Comparison of ENCODE assay signal across 10 cellular contexts in genomic region chr1:84145051-84145450, GRCh38. TPM values are rescaled to one million over a fixed set of nuclear protein-coding genes. Genes with fewer than 3 reads are reported as not detected.
DNase-seq lines count a peak whose midpoint lies in the region; ATAC-seq and TF ChIP-seq lines count a peak whose summit lies in the region.
"Had no signal": no experiment of that assay in that cellular context is flagged by ENCODE, and none has a peak within 500 bp of the region (broad histone marks: within the 10 kb centered on the region; RNA-seq: fewer than 3 reads in every experiment).

No MANE protein-coding gene starts in this region.

- peak overlapping the region; percentile 96 for H3K27ac Mint-ChIP-seq in activated naive CD8-positive, alpha-beta T cell treated with anti-CD3 and anti-CD28 coated beads for 36 hours

- H3K4me1 ChIP-seq in mucosa of rectum (ENCODE audit: control insufficient read depth in 2 of 2, insufficient read depth in 2 of 2, low read length in 2 of 2) = peaks cover 0 to 11% of the 10 kb centered on the region in 2 donors
- H3K4me1 ChIP-seq in gastrocnemius medialis = no peaks in the 10 kb centered on the region

- no peak for TF ChIP-seq POLR2A in gastrocnemius medialis (IDR thresholded peaks at IDR 0.05)

- H3K27me3 Mint-ChIP-seq in activated naive CD8-positive, alpha-beta T cell treated with anti-CD3 and anti-CD28 coated beads for 36 hours = no peaks in the 10 kb centered on the region

- peak overlapping the region; percentile 61 to 76 for H3K9ac ChIP-seq in mucosa of rectum (ENCODE audit: low read depth in 1 of 2, low read length in 2 of 2)

- peaks cover 33% of the 10 kb centered on the region for H3K4me1 Mint-ChIP-seq in activated naive CD8-positive, alpha-beta T cell treated with anti-CD3 and anti-CD28 coated beads for 36 hours

- TF ChIP-seq CTCF in LNCaP clone FGC (IDR thresholded peaks at IDR 0.05; ENCODE audit: control insufficient read depth, extremely low read depth, insufficient read depth) = no peak
- no peak for TF ChIP-seq CTCF in gastrocnemius medialis (IDR thresholded peaks at IDR 0.05 in 4 of 5, conservative IDR thresholded peaks at IDR 0.05 in 1 of 5)

- H3K27me3 ChIP-seq in mucosa of rectum (ENCODE audit: control insufficient read depth in 2 of 2, insufficient read depth in 2 of 2, low read length in 2 of 2) (no peaks in the 10 kb centered on the region), gastrocnemius medialis (no peaks in the 10 kb centered on the region)

- H3K4me3 ChIP-seq in LNCaP clone FGC (ENCODE audit: low read depth, low read length) (peak overlapping the region; percentile 62), mucosa of rectum (ENCODE audit: low read length in 2 of 2) (peak overlapping the region; percentile 77 to 88), gastrocnemius medialis (peak overlapping the region in 1 of 4 donors; percentile 6)

- peak; percentile 41 for DNase-seq in CD1c-positive myeloid dendritic cell (ENCODE audit: extremely low spot score)
- no peak for DNase-seq in LNCaP clone FGC (ENCODE audit: low read depth)
- no peak for DNase-seq in activated naive CD8-positive, alpha-beta T cell treated with anti-CD3 and anti-CD28 coated beads for 36 hours
- no peak for DNase-seq in gastrocnemius medialis
- DNase-seq in posterior cingulate gyrus = no peak
- DNase-seq: DMS79, NCI-H2107 had no signal

- H3K27ac ChIP-seq in mucosa of rectum (ENCODE audit: low read depth in 2 of 2, low read length in 2 of 2) = peak overlapping the region; percentile 87 to 90
- H3K27ac ChIP-seq in gastrocnemius medialis = no peak overlapping the region

- no peaks in the 10 kb centered on the region for H3K9me3 Mint-ChIP-seq in activated naive CD8-positive, alpha-beta T cell treated with anti-CD3 and anti-CD28 coated beads for 36 hours

- intact Hi-C loops in gastrocnemius medialis (cut with DNase I; ENCODE audit: low total_unique reads) (loop anchor here (10.0 kb wide), 2 partner anchors 150 to 630 kb away; no protein-coding TSS in a partner anchor), posterior cingulate gyrus (cut with DNase I) (loop anchor here (10.0 kb wide), 2 partner anchors 150 to 790 kb away; no protein-coding TSS in a partner anchor)

- H3K36me3 Mint-ChIP-seq in activated naive CD8-positive, alpha-beta T cell treated with anti-CD3 and anti-CD28 coated beads for 36 hours = peaks cover 4% of the 10 kb centered on the region

- H3K4me3 Mint-ChIP-seq in activated naive CD8-positive, alpha-beta T cell treated with anti-CD3 and anti-CD28 coated beads for 36 hours = peak overlapping the region; percentile 92

- in situ Hi-C loops in gastrocnemius medialis (cut with MboI; ENCODE audit: low sequenced_read_pairs in 4 of 4) = loop anchor here (5.0 to 25.0 kb wide), 5 partner anchors 282 to 617 kb away; no protein-coding TSS in a partner anchor

- H3K36me3 ChIP-seq in mucosa of rectum (ENCODE audit: control insufficient read depth in 2 of 2, insufficient read depth in 2 of 2, low read length in 2 of 2) = peaks cover 0 to 3% of the 10 kb centered on the region in 2 donors
- no peaks in the 10 kb centered on the region for H3K36me3 ChIP-seq in gastrocnemius medialis

- ATAC-seq in gastrocnemius medialis = no peak
- no peak for ATAC-seq in HG02885 (IDR thresholded peaks at IDR 0.05; ENCODE audit: poor library complexity, unreplicated experiment)
- no peak for ATAC-seq in GM18502 (IDR thresholded peaks at IDR 0.05; ENCODE audit: poor library complexity, unreplicated experiment)

- H3K9me3 ChIP-seq in mucosa of rectum (ENCODE audit: control insufficient read depth in 2 of 2, low read length in 2 of 2) = no peaks in the 10 kb centered on the region
- H3K9me3 ChIP-seq in gastrocnemius medialis = no peaks in the 10 kb centered on the region

RNA-seq across cellular contexts. Expression of gene PRKACB, which starts 1.0 kb away (rescaled TPM):
- 10 to 100 TPM; 43.2 to 49.7 TPM for total RNA-seq in activated naive CD8-positive, alpha-beta T cell treated with anti-CD3 and anti-CD28 coated beads for 36 hours
- total RNA-seq in gastrocnemius medialis = 10 to 100 TPM in 1 of 4 donors, 1 to 10 TPM in 3; 4.2 to 12.4 (median 7.0) TPM

Comparison
In these comparisons a context has a peak if more than half of its experiments do, and no peak if none do; other contexts are left out.
1. H3K27ac ChIP-seq: peak in mucosa of rectum (2 of 2); none in gastrocnemius medialis (0 of 4).